Comparison of ENCODE assay signal across 20 cellular contexts in the genomic region with DNA sequence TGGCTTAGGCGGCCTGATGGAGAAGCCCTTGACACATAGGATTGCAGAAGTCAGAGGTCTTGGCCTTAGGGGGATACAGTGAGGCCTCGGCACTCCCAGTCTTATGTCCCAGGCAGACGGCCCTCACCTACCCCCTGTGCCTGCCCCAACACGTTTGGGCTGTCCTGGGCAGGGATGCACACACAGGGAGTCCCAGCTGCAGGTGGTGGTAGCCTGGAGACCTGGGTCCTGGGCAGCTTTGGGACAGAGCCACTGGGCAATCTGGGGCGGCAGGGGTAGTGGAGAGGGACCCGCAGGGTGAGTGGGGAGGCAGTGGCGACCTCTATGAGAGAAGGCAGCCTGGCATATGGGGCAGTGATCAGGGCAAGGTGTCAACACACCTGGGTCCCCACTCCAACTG. TPM values are rescaled to one million over a fixed set of nuclear protein-coding genes. Genes with fewer than 3 reads are reported as not detected.
DNase-seq lines count a peak whose midpoint lies in the region; ATAC-seq and TF ChIP-seq lines count a peak whose summit lies in the region.
"Had no signal": no experiment of that assay in that cellular context is flagged by ENCODE, and none has a peak within 500 bp of the region (broad histone marks: within the 10 kb centered on the region; RNA-seq: fewer than 3 reads in every experiment).

No MANE protein-coding gene starts in this region.

- peak overlapping the region; percentile 4; the same call in 1 of the 2 replicates for H2AFZ ChIP-seq in OCI-LY7 (ENCODE audit: low read length)

- TF ChIP-seq CTCF in MCF 10A (IDR thresholded peaks at IDR 0.05; ENCODE audit: unreplicated experiment), result no peak
- no peak for TF ChIP-seq CTCF in breast epithelium (IDR thresholded peaks at IDR 0.05)
- TF ChIP-seq CTCF in OCI-LY7 (conservative IDR thresholded peaks at IDR 0.05; ENCODE audit: low read length), result no peak
- TF ChIP-seq CTCF in progenitor cell of endocrine pancreas (IDR thresholded peaks at IDR 0.05; ENCODE audit: unreplicated experiment), result no peak

- H3K4me3 ChIP-seq in breast epithelium (no peak overlapping the region), OCI-LY7 (ENCODE audit: low read depth, low read length, poor library complexity, severe bottlenecking) (no peak overlapping the region), iPS-20b (ENCODE audit: low read length) (no peak overlapping the region)
- H3K4me3 ChIP-seq: ascending aorta, esophagus muscularis mucosa, heart right ventricle, transverse colon had no signal

- H3K27ac ChIP-seq in breast epithelium (no peak overlapping the region), OCI-LY7 (ENCODE audit: low read depth, low read length, poor library complexity, severe bottlenecking) (no peak overlapping the region), iPS-20b (ENCODE audit: low read length) (no peak overlapping the region)
- H3K27ac ChIP-seq: ascending aorta, esophagus muscularis mucosa, heart right ventricle had no signal

- H3K4me1 Mint-ChIP-seq in MCF 10A (ENCODE audit: insufficient read depth, unreplicated experiment), result peaks cover 5% of the 10 kb centered on the region
- peaks cover 72 to 91% of the 10 kb centered on the region in 2 donors for H3K4me1 Mint-ChIP-seq in stimulated activated naive B cell treated with anti-CD40 and anti-IgM and Interleukin-4, amounts not matched to agents 10 μg/mL and 1 μg/mL and 100 μg/mL, for 72 hours
- peaks cover 4% of the 10 kb centered on the region for H3K4me1 Mint-ChIP-seq in progenitor cell of endocrine pancreas (ENCODE audit: low read depth)

- no peak overlapping the region for H3K4me2 ChIP-seq in OCI-LY7 (ENCODE audit: low read length)
- H3K4me2 ChIP-seq: SK-N-SH had no signal

- H3K27ac Mint-ChIP-seq in MCF 10A (ENCODE audit: low read depth, unreplicated experiment), result no peak overlapping the region
- H3K27ac Mint-ChIP-seq in stimulated activated naive B cell treated with anti-CD40 and anti-IgM and Interleukin-4, amounts not matched to agents 10 μg/mL and 1 μg/mL and 100 μg/mL, for 72 hours, result peak overlapping the region; percentile 77
- H3K27ac Mint-ChIP-seq in progenitor cell of endocrine pancreas, result no peak overlapping the region
- H3K27ac Mint-ChIP-seq: activated naive CD8-positive, alpha-beta T cell treated with anti-CD3 and anti-CD28 coated beads for 36 hours; endodermal cell; T-helper 2 cell treated with Interferon-gamma antibody and Interleukin-4, amounts not matched to agents 5 μg/mL and 100 μg/mL, for 36 hours had no signal

- H3K9me2 ChIP-seq in OCI-LY7 (ENCODE audit: insufficient read depth, low read length), result no peaks in the 10 kb centered on the region
- H3K9me2 ChIP-seq: SK-N-SH had no signal

- H3K27me3 Mint-ChIP-seq in MCF 10A (ENCODE audit: insufficient read depth, unreplicated experiment), result no peaks in the 10 kb centered on the region
- H3K27me3 Mint-ChIP-seq in stimulated activated naive B cell treated with anti-CD40 and anti-IgM and Interleukin-4, amounts not matched to agents 10 μg/mL and 1 μg/mL and 100 μg/mL, for 72 hours, result no peaks in the 10 kb centered on the region
- peaks cover 18% of the 10 kb centered on the region for H3K27me3 Mint-ChIP-seq in progenitor cell of endocrine pancreas
- H3K27me3 Mint-ChIP-seq: activated naive CD8-positive, alpha-beta T cell treated with anti-CD3 and anti-CD28 coated beads for 36 hours had no signal

- H4K20me1 ChIP-seq in OCI-LY7 (ENCODE audit: insufficient read depth, low read length), result no peaks in the 10 kb centered on the region

- no peaks in the 10 kb centered on the region for H3K27me3 ChIP-seq in breast epithelium
- no peaks in the 10 kb centered on the region for H3K27me3 ChIP-seq in iPS-20b (ENCODE audit: insufficient read depth, low read length)
- H3K27me3 ChIP-seq: ascending aorta, transverse colon had no signal

- H3K9me3 Mint-ChIP-seq in MCF 10A (ENCODE audit: unreplicated experiment) (no peaks in the 10 kb centered on the region), progenitor cell of endocrine pancreas (ENCODE audit: low read depth) (no peaks in the 10 kb centered on the region)
- H3K9me3 Mint-ChIP-seq in stimulated activated naive B cell treated with anti-CD40 and anti-IgM and Interleukin-4, amounts not matched to agents 10 μg/mL and 1 μg/mL and 100 μg/mL, for 72 hours, result no peaks in the 10 kb centered on the region
- H3K9me3 Mint-ChIP-seq: activated naive CD8-positive, alpha-beta T cell treated with anti-CD3 and anti-CD28 coated beads for 36 hours; endodermal cell; T-helper 2 cell treated with Interferon-gamma antibody and Interleukin-4, amounts not matched to agents 5 μg/mL and 100 μg/mL, for 36 hours had no signal

- H3K4me3 Mint-ChIP-seq in MCF 10A (ENCODE audit: unreplicated experiment), result no peak overlapping the region
- H3K4me3 Mint-ChIP-seq in stimulated activated naive B cell treated with anti-CD40 and anti-IgM and Interleukin-4, amounts not matched to agents 10 μg/mL and 1 μg/mL and 100 μg/mL, for 72 hours, result no peak overlapping the region
- no peak overlapping the region for H3K4me3 Mint-ChIP-seq in progenitor cell of endocrine pancreas (ENCODE audit: low read depth)
- H3K4me3 Mint-ChIP-seq: activated naive CD8-positive, alpha-beta T cell treated with anti-CD3 and anti-CD28 coated beads for 36 hours; endodermal cell; T-helper 2 cell treated with Interferon-gamma antibody and Interleukin-4, amounts not matched to agents 5 μg/mL and 100 μg/mL, for 36 hours had no signal

- POLR2A ChIA-PET in MCF 10A (lab: Yijun Ruan, JAX), result no interaction called here
- POLR2A ChIA-PET in OCI-LY7 (lab: Charles Lee), result interaction anchor here (1.0 kb wide), 1 partner anchor 115 kb away, joined by 3 read pairs; no protein-coding TSS in a partner anchor

- H3K36me3 Mint-ChIP-seq in MCF 10A (ENCODE audit: insufficient read depth, unreplicated experiment) (no peaks in the 10 kb centered on the region), progenitor cell of endocrine pancreas (ENCODE audit: insufficient read depth) (no peaks in the 10 kb centered on the region)
- H3K36me3 Mint-ChIP-seq in stimulated activated naive B cell treated with anti-CD40 and anti-IgM and Interleukin-4, amounts not matched to agents 10 μg/mL and 1 μg/mL and 100 μg/mL, for 72 hours, result no peaks in the 10 kb centered on the region

- BruUV-seq in MCF 10A (replicated peaks; lab: Mats Ljungman, UMichigan) (no TSS peak), OCI-LY7 (replicated peaks; lab: Mats Ljungman, UMichigan) (no TSS peak)

- TF ChIP-seq POLR2A in breast epithelium (IDR thresholded peaks at IDR 0.05), result no peak

- H3K79me2 ChIP-seq in OCI-LY7 (ENCODE audit: insufficient read depth, low read depth, low read length), result no peaks in the 10 kb centered on the region; the same call in 1 of the 2 replicates

- DNase-seq in MCF 10A (ENCODE audit: unreplicated experiment) (peak; percentile 3), breast epithelium (ENCODE audit: low spot score in 2 of 2) (no peak), OCI-LY7 (ENCODE audit: low spot score) (no peak), NCI-H2081 treated with DMSO at 0.1 percent for 48 hours (lab: John Stamatoyannopoulos, UW) (no peak), HPDE6-E6E7 (ENCODE audit: extremely low spot score) (no peak), progenitor cell of endocrine pancreas (ENCODE audit: low spot score, unreplicated experiment) (no peak)
- no peak for DNase-seq in stimulated activated naive B cell treated with anti-CD40 and anti-IgM and Interleukin-4, amounts not matched to agents 10 μg/mL and 1 μg/mL and 100 μg/mL, for 72 hours
- DNase-seq: activated CD4-positive, alpha-beta T cell treated with anti-CD3 and anti-CD28 coated beads, Interleukin-2, amount 50 U/mL, for 4 hours; DMS79 treated with DMSO at 0.1 percent for 48 hours; occipital lobe had no signal

- H3K36me3 ChIP-seq in breast epithelium (no peaks in the 10 kb centered on the region), OCI-LY7 (ENCODE audit: insufficient read depth, low read length) (no peaks in the 10 kb centered on the region), iPS-20b (ENCODE audit: insufficient read depth, low read depth, low read length) (no peaks in the 10 kb centered on the region)
- H3K36me3 ChIP-seq: ascending aorta, esophagus muscularis mucosa, heart right ventricle, transverse colon had no signal

- H3K9ac ChIP-seq in iPS-20b (ENCODE audit: low read depth, low read length), result peak overlapping the region; percentile 27
- H3K9ac ChIP-seq: SK-N-SH had no signal

- no peaks in the 10 kb centered on the region for H3K4me1 ChIP-seq in breast epithelium
- peaks cover 63% of the 10 kb centered on the region for H3K4me1 ChIP-seq in OCI-LY7 (ENCODE audit: insufficient read depth, low read length, poor library complexity, severe bottlenecking)
- H3K4me1 ChIP-seq in iPS-20b (ENCODE audit: insufficient read depth, low read length), result no peaks in the 10 kb centered on the region
- H3K4me1 ChIP-seq: ascending aorta, transverse colon had no signal

- CTCF ChIA-PET in MCF 10A (lab: Yijun Ruan, JAX), result interaction anchor here (0.8 to 1.2 kb wide), 2 partner anchors 195 to 510 kb away, joined by 3 read pairs; no protein-coding TSS in a partner anchor
- CTCF ChIA-PET in OCI-LY7 (lab: Charles Lee; ENCODE audit: unreplicated experiment), result interaction anchor here (0.5 to 0.6 kb wide), 2 partner anchors 66 to 490 kb away, joined by 3 to 4 read pairs; no protein-coding TSS in a partner anchor

- no peak for ATAC-seq in stimulated activated naive B cell treated with anti-CD40 and anti-IgM and Interleukin-4, amounts not matched to agents 10 μg/mL and 1 μg/mL and 100 μg/mL, for 72 hours (replicated peaks)

- intact Hi-C loops in MCF 10A (cut with micrococcal nuclease) (loop anchor here (1.0 kb wide), 1 partner anchor 580 kb away; no protein-coding TSS in a partner anchor), breast epithelium (cut with DNase I; ENCODE audit: low total_unique reads) (no loop called here), OCI-LY7 (cut with micrococcal nuclease; ENCODE audit: unreplicated experiment) (loop anchor here (5.0 to 10.0 kb wide), 2 partner anchors 361 to 1571 kb away; no protein-coding TSS in a partner anchor)

- H3K9me3 ChIP-seq in breast epithelium, result no peaks in the 10 kb centered on the region
- H3K9me3 ChIP-seq in OCI-LY7 (ENCODE audit: low read length), result no peaks in the 10 kb centered on the region
- no peaks in the 10 kb centered on the region for H3K9me3 ChIP-seq in iPS-20b (ENCODE audit: insufficient read depth, low read depth, low read length)
- H3K9me3 ChIP-seq: ascending aorta, esophagus muscularis mucosa, heart right ventricle, SK-N-SH, transverse colon had no signal

RNA-seq across cellular contexts. Expression of a gene that starts 48.3 kb away (rescaled TPM):
- not detected in 2 replicates for total RNA-seq in MCF 10A (2022)
- 1 to 10 TPM in 2 of 3 donors, under 1 TPM in 1; 0.16 to 2.9 (median 2.6) TPM for total RNA-seq in breast epithelium
- total RNA-seq in OCI-LY7 (2014; rRNA removed; shearing (Covaris generic)), result 1.8 and 3.5 TPM in 2 replicates
- total RNA-seq in OCI-LY7 (2022), result 0.22 and 0.32 TPM in 2 replicates
- 6.7 and 7.1 TPM in 2 replicates for total RNA-seq in progenitor cell of endocrine pancreas
- total RNA-seq: lung microvascular endothelial cell had no signal
